ENCODE assay signal across 24 cellular contexts in the genomic region with DNA sequence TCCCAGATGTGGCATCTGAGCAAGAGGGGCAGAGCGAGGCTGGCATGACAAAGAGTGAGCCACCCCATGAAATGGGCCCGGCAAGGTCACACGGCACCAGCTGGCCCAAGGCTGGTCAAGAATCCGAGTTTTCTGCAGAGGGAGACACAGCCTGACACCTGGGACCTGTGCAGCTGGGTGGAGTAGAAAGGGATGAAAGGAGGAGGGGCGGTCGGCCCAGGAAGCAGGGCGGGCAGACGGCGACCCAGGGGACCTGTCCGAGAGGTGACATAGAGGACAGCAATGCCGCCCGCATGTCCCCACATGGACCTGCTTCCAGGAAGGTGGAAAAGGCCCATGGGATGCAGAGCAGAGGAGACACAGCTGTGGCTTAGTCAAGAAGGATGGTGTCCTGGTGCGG.
DNase-seq lines count a peak whose midpoint lies in the region; ATAC-seq and TF ChIP-seq lines count a peak whose summit lies in the region.
"Had no signal": no experiment of that assay in that cellular context is flagged by ENCODE, and none has a peak within 500 bp of the region (broad histone marks: within the 10 kb centered on the region; RNA-seq: fewer than 3 reads in every experiment).

No MANE protein-coding gene starts in this region.

- H3K9ac ChIP-seq in BLaER1: no peak overlapping the region

- H3K36me3 ChIP-seq in BLaER1 (no peaks in the 10 kb centered on the region), ascending aorta (no peaks in the 10 kb centered on the region), stomach (no peaks in the 10 kb centered on the region)
- H3K36me3 ChIP-seq: HAP-1, SJSA1 had no signal

- H3K4me2 ChIP-seq in BLaER1: peak overlapping the region; percentile 76

- peaks cover 56% of the 10 kb centered on the region for H3K4me1 ChIP-seq in BLaER1
- peaks cover 15 to 46% of the 10 kb centered on the region in 2 donors for H3K4me1 ChIP-seq in ascending aorta
- H3K4me1 ChIP-seq in stomach: no peaks in the 10 kb centered on the region
- H3K4me1 ChIP-seq: HAP-1, SJSA1 had no signal

- no peaks in the 10 kb centered on the region for H3K9me3 ChIP-seq in BLaER1
- H3K9me3 ChIP-seq in ascending aorta: no peaks in the 10 kb centered on the region
- H3K9me3 ChIP-seq in stomach: no peaks in the 10 kb centered on the region
- H3K9me3 ChIP-seq: HAP-1, SJSA1 had no signal

- WGBS in stomach, 5 donors: 81 to 91% (median 88%) methylated on average over 13 of the region's 13 CpGs

- ATAC-seq in GM18873 (IDR thresholded peaks at IDR 0.05; ENCODE audit: low FRiP score, unreplicated experiment): no peak

- TF ChIP-seq EP300 in stomach (IDR thresholded peaks at IDR 0.05): no peak

- H3K27me3 ChIP-seq in BLaER1 (peaks cover 50% of the 10 kb centered on the region), ascending aorta (no peaks in the 10 kb centered on the region), layer of hippocampus (ENCODE audit: control insufficient read depth, insufficient read depth, low read length) (no peaks in the 10 kb centered on the region), stomach (no peaks in the 10 kb centered on the region)
- H3K27me3 ChIP-seq: SJSA1 had no signal

- intact Hi-C loops in ascending aorta (cut with DNase I) (no loop called here), stomach (cut with DNase I; ENCODE audit: low total_unique reads) (no loop called here)

- no peaks in the 10 kb centered on the region for H4K20me1 ChIP-seq in BLaER1

- H3K4me3 ChIP-seq in BLaER1 (no peak overlapping the region), ascending aorta (peak overlapping the region in 1 of 2 donors; percentile 36), stomach (no peak overlapping the region)
- H3K4me3 ChIP-seq: HAP-1, SJSA1 had no signal

- TF ChIP-seq POLR2A in stomach (IDR thresholded peaks at IDR 0.05): no peak

- TF ChIP-seq CTCF in ascending aorta (IDR thresholded peaks at IDR 0.05) (no peak), stomach (IDR thresholded peaks at IDR 0.05) (no peak)

- DNase-seq in ascending aorta (ENCODE audit: low spot score in 2 of 2): no peak
- no peak for DNase-seq in stomach
- no peak for DNase-seq in NCI-H187 treated with DMSO at 0.1 percent for 48 hours (lab: John Stamatoyannopoulos, UW)
- no peak for DNase-seq in NCI-H524 treated with DMSO at 0.1 percent for 48 hours (lab: John Stamatoyannopoulos, UW)
- DNase-seq: C1 segment of cervical spinal cord; CD4-positive, alpha-beta memory T cell; COR-L47; GOT3; HFFc6; KBM-7; NCI-H1105; NCI-H1436 treated with DMSO at 0.1 percent for 48 hours; NCI-H1930; NCI-H2107; NCI-H524; NCI-H82; NK-92 treated with Interleukin-12 subunit alpha and Interleukin-12 subunit beta, amount 100 ng/mL, for 24 hours; PC-3; Right ventricle myocardium superior had no signal

- H3K27ac ChIP-seq in BLaER1 (no peak overlapping the region), ascending aorta (peak overlapping the region; percentile 99 to 100), layer of hippocampus (ENCODE audit: low read depth, low read length) (peak overlapping the region; percentile 71), stomach (peak overlapping the region in 4 of 5 donors; percentile 3 to 14 (median 10))
- H3K27ac ChIP-seq: SJSA1 had no signal
